Comparison of ENCODE assay signal across 18 cellular contexts in genomic region chr4:185113340-185113739, GRCh38. TPM values are rescaled to one million over a fixed set of nuclear protein-coding genes. Genes with fewer than 3 reads are reported as not detected.
DNase-seq lines count a peak whose midpoint lies in the region; ATAC-seq and TF ChIP-seq lines count a peak whose summit lies in the region.
"Had no signal": no experiment of that assay in that cellular context is flagged by ENCODE, and none has a peak within 500 bp of the region (broad histone marks: within the 10 kb centered on the region; RNA-seq: fewer than 3 reads in every experiment).

No MANE protein-coding gene starts in this region.

- no peak for ATAC-seq in stimulated activated naive CD8-positive, alpha-beta T cell treated with anti-CD3 and anti-CD28 coated beads, Interleukin-15, Interleukin-2, amounts not matched to agents 100 U/mL and 50 U/mL, for 24 hours
- ATAC-seq in GM19324 (IDR thresholded peaks at IDR 0.05; ENCODE audit: low FRiP score, unreplicated experiment): no peak

- no peak overlapping the region for H4K8ac ChIP-seq in mesenchymal stem cell (ENCODE audit: low read length)

- H3K23ac ChIP-seq in mesenchymal stem cell (ENCODE audit: low read length in 2 of 2): no peak overlapping the region

- H2AK5ac ChIP-seq in mesenchymal stem cell (ENCODE audit: low read length, severe bottlenecking): peak overlapping the region; percentile 32

- H3K9me3 ChIP-seq in esophagus muscularis mucosa (no peaks in the 10 kb centered on the region), mesenchymal stem cell (ENCODE audit: control insufficient read depth, low read length) (no peaks in the 10 kb centered on the region), tibial nerve (no peaks in the 10 kb centered on the region)

- in situ Hi-C loops in brain microvascular endothelial cell (cut with HindIII; ENCODE audit: low pct_ligation_motif_present, low sequenced_read_pairs): no loop called here

- H2AFZ ChIP-seq in mesenchymal stem cell (ENCODE audit: low read depth, low read length): no peak overlapping the region

- DNase-seq in EL (peak; percentile 12), M059J (ENCODE audit: low read depth) (peak; percentile 55), esophagus muscularis mucosa (ENCODE audit: extremely low spot score) (no peak), mesenchymal stem cell (peak; percentile 45), tibial nerve (ENCODE audit: low spot score in 2 of 2) (no peak), brain microvascular endothelial cell (no peak)
- DNase-seq in stimulated activated naive CD8-positive, alpha-beta T cell treated with anti-CD3 and anti-CD28 coated beads, Interleukin-15, Interleukin-2, amounts not matched to agents 100 U/mL and 50 U/mL, for 24 hours: no peak
- DNase-seq: ACHN; Calu3; CD4-positive, CD25-positive, alpha-beta regulatory T cell; DMS79; GDM1; NCI-H1105 treated with DMSO at 0.1 percent for 48 hours; NCI-H187 treated with DMSO at 0.1 percent for 48 hours; NCI-H2171; NCI-H774; SHP77 had no signal

- H3K36me3 ChIP-seq in esophagus muscularis mucosa (no peaks in the 10 kb centered on the region), mesenchymal stem cell (ENCODE audit: control insufficient read depth in 1 of 2, insufficient read depth in 2 of 2, low read depth in 1 of 2, low read length in 2 of 2) (no peaks in the 10 kb centered on the region), tibial nerve (no peaks in the 10 kb centered on the region), brain microvascular endothelial cell (replicated peaks) (no peaks in the 10 kb centered on the region)

- no peak overlapping the region for H3K4me2 ChIP-seq in mesenchymal stem cell (ENCODE audit: low read length, poor library complexity, severe bottlenecking)

- no peak overlapping the region for H3K4ac ChIP-seq in mesenchymal stem cell (ENCODE audit: low read depth in 1 of 2, low read length in 2 of 2)

- H3K14ac ChIP-seq in mesenchymal stem cell (ENCODE audit: low read length in 2 of 2): no peak overlapping the region

- no peak overlapping the region for H2BK120ac ChIP-seq in mesenchymal stem cell (ENCODE audit: low read depth, low read length)

- no peaks in the 10 kb centered on the region for H3K27me3 ChIP-seq in esophagus muscularis mucosa
- H3K27me3 ChIP-seq in mesenchymal stem cell (ENCODE audit: control insufficient read depth in 1 of 2, insufficient read depth in 1 of 2, low read length in 2 of 2): no peaks in the 10 kb centered on the region
- H3K27me3 ChIP-seq in tibial nerve: no peaks in the 10 kb centered on the region
- H3K27me3 ChIP-seq in brain microvascular endothelial cell (replicated peaks): no peaks in the 10 kb centered on the region

- H3K27ac ChIP-seq in esophagus muscularis mucosa (replicated peaks in 1 of 4): peak overlapping the region in 3 of 4 donors; percentile 61 to 80 (median 77)
- no peak overlapping the region for H3K27ac ChIP-seq in mesenchymal stem cell (ENCODE audit: low read length, poor library complexity, severe bottlenecking)
- peak overlapping the region in 1 of 4 donors; percentile 26 for H3K27ac ChIP-seq in tibial nerve
- no peak overlapping the region for H3K27ac ChIP-seq in brain microvascular endothelial cell

- H3K79me1 ChIP-seq in mesenchymal stem cell (replicated peaks; ENCODE audit: low read length, poor library complexity, severe bottlenecking): no peaks in the 10 kb centered on the region

- intact Hi-C loops in esophagus muscularis mucosa (cut with DNase I): no loop called here

- no peak for TF ChIP-seq POLR2A in esophagus muscularis mucosa (IDR thresholded peaks at IDR 0.05; ENCODE audit: low read depth)
- TF ChIP-seq POLR2A in tibial nerve (IDR thresholded peaks at IDR 0.05): no peak

- H3K4me3 ChIP-seq in esophagus muscularis mucosa (no peak overlapping the region), mesenchymal stem cell (ENCODE audit: insufficient read depth in 1 of 2, low read depth in 1 of 2, low read length in 2 of 2) (no peak overlapping the region), tibial nerve (no peak overlapping the region), brain microvascular endothelial cell (ENCODE audit: low read depth, low read length) (no peak overlapping the region)

- H3K9ac ChIP-seq in mesenchymal stem cell (ENCODE audit: low read length): no peak overlapping the region

- H3K18ac ChIP-seq in mesenchymal stem cell (ENCODE audit: low read depth in 1 of 2, low read length in 2 of 2): no peak overlapping the region

- H3K4me1 ChIP-seq in esophagus muscularis mucosa: peaks cover 27 to 37% (median 30%) of the 10 kb centered on the region in 4 donors
- peaks cover 4% of the 10 kb centered on the region for H3K4me1 ChIP-seq in mesenchymal stem cell (ENCODE audit: control insufficient read depth, insufficient read depth, low read depth, low read length)
- peaks cover 0 to 32% (median 5%) of the 10 kb centered on the region in 4 donors for H3K4me1 ChIP-seq in tibial nerve

- no peak overlapping the region for H2BK12ac ChIP-seq in mesenchymal stem cell (ENCODE audit: low read length in 2 of 2)

- no peak for TF ChIP-seq CTCF in esophagus muscularis mucosa (IDR thresholded peaks at IDR 0.05)
- TF ChIP-seq CTCF in tibial nerve (IDR thresholded peaks at IDR 0.05): no peak
- TF ChIP-seq CTCF in brain microvascular endothelial cell (IDR thresholded peaks at IDR 0.05; ENCODE audit: low read depth, low read length, missing control alignments): no peak

- TF ChIP-seq EP300 in esophagus muscularis mucosa (IDR thresholded peaks at IDR 0.05): no peak
- TF ChIP-seq EP300 in tibial nerve (IDR thresholded peaks at IDR 0.05): no peak

- H2BK15ac ChIP-seq in mesenchymal stem cell (ENCODE audit: low read depth, poor library complexity, severe bottlenecking): no peak overlapping the region

- no peak overlapping the region for H2BK5ac ChIP-seq in mesenchymal stem cell (ENCODE audit: low read depth, low read length, poor library complexity, severe bottlenecking)

- whole genome bisulfite sequencing in esophagus muscularis mucosa: 86% methylated on average over 2 of the region's 2 CpGs
- WGBS in mesenchymal stem cell: 70% methylated on average over 1 of the region's 2 CpGs
- 88 to 89% methylated on average over 2 of the region's 2 CpGs for WGBS in tibial nerve, 2 donors

- H4K91ac ChIP-seq in mesenchymal stem cell (ENCODE audit: low read length): no peak overlapping the region

RNA-seq across cellular contexts. Expression of gene SLC25A4, which starts 29.7 kb away (rescaled TPM):
- total RNA-seq in M059J (2014; rRNA removed; shearing (Covaris generic)): 22.3 and 22.4 TPM in 2 replicates
- total RNA-seq in esophagus muscularis mucosa: 100 to 1,000 TPM; 135 to 158 (median 140) TPM
- 4.7 TPM for polyA plus RNA-seq in mesenchymal stem cell (2013, experiment 1 of 2)
- 5.0 TPM for polyA plus RNA-seq in mesenchymal stem cell (2013, experiment 2 of 2)
- 10 to 100 TPM; 15.5 to 41.1 (median 24.0) TPM for total RNA-seq in tibial nerve

Comparison
In these comparisons a context has a peak if more than half of its experiments do, and no peak if none do; other contexts are left out.
1. DNase-seq: peak in EL (single experiment), M059J (single experiment) and mesenchymal stem cell (single experiment); none in esophagus muscularis mucosa (single experiment), stimulated activated naive CD8-positive, alpha-beta T cell treated with anti-CD3 and anti-CD28 coated beads, Interleukin-15, Interleukin-2, amounts not matched to agents 100 U/mL and 50 U/mL, for 24 hours (single experiment), tibial nerve (0 of 2) and brain microvascular endothelial cell (single experiment).
2. H3K27ac ChIP-seq: peak in esophagus muscularis mucosa (3 of 4); none in mesenchymal stem cell (single experiment) and brain microvascular endothelial cell (single experiment).